In genomic region chr16:48537909-48538745, GRCh38 we compare ENCODE assay signal across 9 cellular contexts.
DNase-seq lines count a peak whose midpoint lies in the region; ATAC-seq and TF ChIP-seq lines count a peak whose summit lies in the region.
"Had no signal": no experiment of that assay in that cellular context is flagged by ENCODE, and none has a peak within 500 bp of the region (broad histone marks: within the 10 kb centered on the region; RNA-seq: fewer than 3 reads in every experiment).

No MANE protein-coding gene starts in this region.

- H3K36me3 ChIP-seq in heart left ventricle (peaks cover 0 to 35% (median 22%) of the 10 kb centered on the region in 9 donors), ovary (no peaks in the 10 kb centered on the region), vagina (peaks cover 0 to 19% of the 10 kb centered on the region in 2 donors)

- H3K36me3 Mint-ChIP-seq in activated naive CD8-positive, alpha-beta T cell treated with anti-CD3 and anti-CD28 coated beads for 36 hours, result no peaks in the 10 kb centered on the region
- H3K36me3 Mint-ChIP-seq in activated naive CD8-positive, alpha-beta T cell treated with anti-CD3 and anti-CD28 coated beads, Interleukin-2, amount 50 U/mL, for 24 hours (ENCODE audit: low read depth), result peaks cover 15% of the 10 kb centered on the region
- peaks cover 27% of the 10 kb centered on the region for H3K36me3 Mint-ChIP-seq in activated naive CD4-positive, alpha-beta T cell treated with anti-CD3 and anti-CD28 coated beads, Interleukin-2, amount 10 ng/mL, durations not matched to agents 7 days and 5 days

- peak overlapping the region; percentile 16 for H3K27ac Mint-ChIP-seq in activated naive CD8-positive, alpha-beta T cell treated with anti-CD3 and anti-CD28 coated beads for 36 hours
- no peak overlapping the region for H3K27ac Mint-ChIP-seq in activated naive CD8-positive, alpha-beta T cell treated with anti-CD3 and anti-CD28 coated beads, Interleukin-2, amount 50 U/mL, for 24 hours
- no peak overlapping the region for H3K27ac Mint-ChIP-seq in activated naive CD4-positive, alpha-beta T cell treated with anti-CD3 and anti-CD28 coated beads, Interleukin-2, amount 10 ng/mL, durations not matched to agents 7 days and 5 days
- H3K27ac Mint-ChIP-seq: memory B cell had no signal

- no peak overlapping the region for H3K4me3 Mint-ChIP-seq in activated naive CD8-positive, alpha-beta T cell treated with anti-CD3 and anti-CD28 coated beads for 36 hours
- no peak overlapping the region for H3K4me3 Mint-ChIP-seq in activated naive CD8-positive, alpha-beta T cell treated with anti-CD3 and anti-CD28 coated beads, Interleukin-2, amount 50 U/mL, for 24 hours
- H3K4me3 Mint-ChIP-seq in activated naive CD4-positive, alpha-beta T cell treated with anti-CD3 and anti-CD28 coated beads, Interleukin-2, amount 10 ng/mL, durations not matched to agents 7 days and 5 days, result no peak overlapping the region
- H3K4me3 Mint-ChIP-seq: memory B cell had no signal

- H3K27me3 ChIP-seq in heart left ventricle (no peaks in the 10 kb centered on the region), ovary (no peaks in the 10 kb centered on the region), vagina (no peaks in the 10 kb centered on the region)

- TF ChIP-seq POLR2A in heart left ventricle (IDR thresholded peaks at IDR 0.05) (no peak), ovary (IDR thresholded peaks at IDR 0.05) (no peak), vagina (IDR thresholded peaks at IDR 0.05) (no peak)

- no peak overlapping the region for H3K4me3 ChIP-seq in heart left ventricle
- H3K4me3 ChIP-seq in ovary, result no peak overlapping the region
- H3K4me3 ChIP-seq in vagina, result no peak overlapping the region

- CTCF ChIA-PET in activated naive CD4-positive, alpha-beta T cell treated with anti-CD3 and anti-CD28 coated beads, Interleukin-2, amount 10 ng/mL, durations not matched to agents 7 days and 5 days (lab: Charles Lee), result no interaction called here

- intact Hi-C loops in heart left ventricle (cut with DNase I), result loop anchor here in 9 of 10 donors (2.0 to 10.0 kb wide), 8 partner anchors 69 to 186 kb away; partner anchors contain the start of gene SIAH1 (in 2 of the 9)
- intact Hi-C loops in ovary (cut with DNase I), result loop anchor here in 3 of 4 donors (10.0 kb wide), 3 partner anchors 77 to 173 kb away; partner anchors contain the start of genes N4BP1 (in 1 of the 3) and SIAH1 (in 1 of the 3)
- intact Hi-C loops in vagina (cut with DNase I), result loop anchor here (10.0 kb wide), 2 partner anchors 87 to 153 kb away; partner anchors contain the start of gene SIAH1

- TF ChIP-seq CTCF in heart left ventricle (IDR thresholded peaks at IDR 0.05) (no peak), ovary (IDR thresholded peaks at IDR 0.05) (no peak), vagina (IDR thresholded peaks at IDR 0.05) (no peak)

- peaks cover 27% of the 10 kb centered on the region for H3K4me1 Mint-ChIP-seq in activated naive CD8-positive, alpha-beta T cell treated with anti-CD3 and anti-CD28 coated beads for 36 hours
- peaks cover 28% of the 10 kb centered on the region for H3K4me1 Mint-ChIP-seq in activated naive CD8-positive, alpha-beta T cell treated with anti-CD3 and anti-CD28 coated beads, Interleukin-2, amount 50 U/mL, for 24 hours
- H3K4me1 Mint-ChIP-seq in activated naive CD4-positive, alpha-beta T cell treated with anti-CD3 and anti-CD28 coated beads, Interleukin-2, amount 10 ng/mL, durations not matched to agents 7 days and 5 days, result peaks cover 20% of the 10 kb centered on the region

- DNase-seq in activated naive CD8-positive, alpha-beta T cell treated with anti-CD3 and anti-CD28 coated beads for 36 hours, result no peak
- no peak for DNase-seq in activated naive CD8-positive, alpha-beta T cell treated with anti-CD3 and anti-CD28 coated beads, Interleukin-2, amount 50 U/mL, for 24 hours
- peak in 4 of 5 donors; percentile 65 to 81 (median 71) for DNase-seq in heart left ventricle
- peak; percentile 57 to 77 (median 68) for DNase-seq in ovary
- DNase-seq in vagina (ENCODE audit: extremely low spot score in 2 of 2), result peak; percentile 85 to 89
- DNase-seq in activated naive CD4-positive, alpha-beta T cell treated with anti-CD3 and anti-CD28 coated beads, Interleukin-2, amount 10 ng/mL, durations not matched to agents 7 days and 5 days, result no peak
- DNase-seq in HuH-7.5 (ENCODE audit: low spot score), result no peak

- H3K9me3 ChIP-seq in heart left ventricle (no peaks in the 10 kb centered on the region), ovary (no peaks in the 10 kb centered on the region), vagina (no peaks in the 10 kb centered on the region)

- H3K4me1 ChIP-seq in heart left ventricle, result peaks cover 14 to 60% (median 39%) of the 10 kb centered on the region in 12 donors
- peaks cover 21% of the 10 kb centered on the region for H3K4me1 ChIP-seq in ovary (ENCODE audit: insufficient read depth)
- H3K4me1 ChIP-seq in vagina, result peaks cover 60% of the 10 kb centered on the region

- no peaks in the 10 kb centered on the region for H3K9me3 Mint-ChIP-seq in activated naive CD8-positive, alpha-beta T cell treated with anti-CD3 and anti-CD28 coated beads for 36 hours
- no peaks in the 10 kb centered on the region for H3K9me3 Mint-ChIP-seq in activated naive CD8-positive, alpha-beta T cell treated with anti-CD3 and anti-CD28 coated beads, Interleukin-2, amount 50 U/mL, for 24 hours
- H3K9me3 Mint-ChIP-seq in activated naive CD4-positive, alpha-beta T cell treated with anti-CD3 and anti-CD28 coated beads, Interleukin-2, amount 10 ng/mL, durations not matched to agents 7 days and 5 days, result no peaks in the 10 kb centered on the region
- H3K9me3 Mint-ChIP-seq: memory B cell had no signal

- ATAC-seq in activated naive CD8-positive, alpha-beta T cell treated with anti-CD3 and anti-CD28 coated beads, Interleukin-2, amount 50 U/mL, for 24 hours, result no peak
- ATAC-seq in heart left ventricle, result peak; percentile 28 to 51 (median 36)
- no peak for ATAC-seq in activated CD4-positive, CD25-positive, alpha-beta regulatory T cell treated with anti-CD3 and anti-CD28 coated beads, Interleukin-2, amount 50 U/mL, for 24 hours

- 45 to 52% (median 48%) methylated on average over 16 to 21 of the region's 21 CpGs for WGBS in heart left ventricle, 4 donors
- 60 to 65% (median 61%) methylated on average over 20 to 21 of the region's 21 CpGs for WGBS in ovary, 3 donors

- H3K27me3 Mint-ChIP-seq in activated naive CD8-positive, alpha-beta T cell treated with anti-CD3 and anti-CD28 coated beads for 36 hours, result no peaks in the 10 kb centered on the region
- no peaks in the 10 kb centered on the region for H3K27me3 Mint-ChIP-seq in activated naive CD8-positive, alpha-beta T cell treated with anti-CD3 and anti-CD28 coated beads, Interleukin-2, amount 50 U/mL, for 24 hours
- no peaks in the 10 kb centered on the region for H3K27me3 Mint-ChIP-seq in activated naive CD4-positive, alpha-beta T cell treated with anti-CD3 and anti-CD28 coated beads, Interleukin-2, amount 10 ng/mL, durations not matched to agents 7 days and 5 days
- H3K27me3 Mint-ChIP-seq: memory B cell had no signal

- H3K27ac ChIP-seq in heart left ventricle, result peak overlapping the region; percentile 20 to 89 (median 64)
- H3K27ac ChIP-seq in ovary, result peak overlapping the region; percentile 58 to 61
- H3K27ac ChIP-seq in vagina, result peak overlapping the region; percentile 85

- no peak for TF ChIP-seq EP300 in ovary (IDR thresholded peaks at IDR 0.05)

Comparison
In these comparisons a context has a peak if more than half of its experiments do, and no peak if none do; other contexts are left out.
1. DNase-seq: peak in heart left ventricle (4 of 5), ovary (5 of 5) and vagina (2 of 2); none in activated naive CD8-positive, alpha-beta T cell treated with anti-CD3 and anti-CD28 coated beads for 36 hours (single experiment), activated naive CD8-positive, alpha-beta T cell treated with anti-CD3 and anti-CD28 coated beads, Interleukin-2, amount 50 U/mL, for 24 hours (single experiment), activated naive CD4-positive, alpha-beta T cell treated with anti-CD3 and anti-CD28 coated beads, Interleukin-2, amount 10 ng/mL, durations not matched to agents 7 days and 5 days (single experiment) and HuH-7.5 (single experiment).
2. ATAC-seq: peak in heart left ventricle (4 of 4); none in activated naive CD8-positive, alpha-beta T cell treated with anti-CD3 and anti-CD28 coated beads, Interleukin-2, amount 50 U/mL, for 24 hours (single experiment) and activated CD4-positive, CD25-positive, alpha-beta regulatory T cell treated with anti-CD3 and anti-CD28 coated beads, Interleukin-2, amount 50 U/mL, for 24 hours (0 of 2).
3. Peak in every context shown above with its lines, with median percentiles within 50 percentile points of each other: H3K27ac ChIP-seq.